Comparison of ENCODE assay signal across 1 cellular context in genomic region chr2:222383255-222383654, GRCh38.
TF ChIP-seq lines count a peak whose summit lies in the region.

No MANE protein-coding gene starts in this region.

TF ChIP-seq in HepG2, 621 proteins besides CTCF, POLR2A, EP300 and RAD21 (continued from another document):
- TF ChIP-seq PRDM4 (CRISPR knock-in tag; IDR thresholded peaks at IDR 0.05; ENCODE audit: borderline replicate concordance), result no peak
